Comparison of ENCODE assay signal across 25 cellular contexts in genomic region chr16:15484662-15485061, GRCh38. TPM values are rescaled to one million over a fixed set of nuclear protein-coding genes. Genes with fewer than 3 reads are reported as not detected.
A peak's percentile ranks its signal among the peaks of the same experiment; 100 is the strongest.
DNase-seq lines count a peak whose midpoint lies in the region; TF ChIP-seq lines count a peak whose summit lies in the region.
"Had no signal": no experiment of that assay in that cellular context is flagged by ENCODE, and none has a peak within 500 bp of the region (broad histone marks: within the 10 kb centered on the region; RNA-seq: fewer than 3 reads in every experiment).

No MANE protein-coding gene starts in this region.

- H3K9me3 Mint-ChIP-seq in activated naive CD4-positive, alpha-beta T cell treated with anti-CD3 and anti-CD28 coated beads, Interleukin-2, amount 10 ng/mL, durations not matched to agents 7 days and 5 days = no peaks in the 10 kb centered on the region
- no peaks in the 10 kb centered on the region for H3K9me3 Mint-ChIP-seq in osteocyte (ENCODE audit: unreplicated experiment)
- H3K9me3 Mint-ChIP-seq: HFFc6; naive thymus-derived CD8-positive, alpha-beta T cell; T-helper 1 cell treated with Interleukin-12 subunit alpha and Interleukin-12 subunit beta and Interleukin-4 antibody, amounts not matched to agents 30 μg/mL and 1 μg/mL, for 36 hours had no signal

- H3K27me3 ChIP-seq in GM23248 (replicated peaks; ENCODE audit: insufficient read depth) = no peaks in the 10 kb centered on the region
- no peaks in the 10 kb centered on the region for H3K27me3 ChIP-seq in fibroblast of lung (ENCODE audit: control insufficient read depth, insufficient read depth, low read length)
- H3K27me3 ChIP-seq: SJSA1 had no signal

- no peak for TF ChIP-seq CTCF in AG10803 (conservative IDR thresholded peaks at IDR 0.05; ENCODE audit: low read length)
- no peak for TF ChIP-seq CTCF in fibroblast of lung (conservative IDR thresholded peaks at IDR 0.05 in 1 of 2, IDR thresholded peaks at IDR 0.05 in 1 of 2; ENCODE audit: low read depth in 1 of 2, low read length in 2 of 2)
- TF ChIP-seq CTCF in osteocyte (IDR thresholded peaks at IDR 0.05) = no peak

- H2AFZ ChIP-seq in GM23248 (no peak overlapping the region), fibroblast of lung (ENCODE audit: low read length) (no peak overlapping the region)

- peaks cover 29% of the 10 kb centered on the region for H3F3A ChIP-seq in GM23248 (ENCODE audit: insufficient read depth)

- WGBS in GM23248 (ENCODE audit: low coverage in 1 of 2, low lambda C conversion rate in 2 of 2, missing lambda C conversion rate in 2 of 2), 2 experiments = 68 to 71% methylated on average over 5 of the region's 5 CpGs

- H3K9me3 ChIP-seq in GM23248 (ENCODE audit: low read depth) = no peaks in the 10 kb centered on the region
- H3K9me3 ChIP-seq in fibroblast of lung (ENCODE audit: control insufficient read depth, insufficient read depth, low read depth, low read length) = no peaks in the 10 kb centered on the region
- H3K9me3 ChIP-seq: SJSA1, thoracic aorta had no signal

- CTCF ChIA-PET in activated naive CD4-positive, alpha-beta T cell treated with anti-CD3 and anti-CD28 coated beads, Interleukin-2, amount 10 ng/mL, durations not matched to agents 7 days and 5 days (lab: Charles Lee) = no interaction called here

- H3K36me3 Mint-ChIP-seq in activated naive CD4-positive, alpha-beta T cell treated with anti-CD3 and anti-CD28 coated beads, Interleukin-2, amount 10 ng/mL, durations not matched to agents 7 days and 5 days = no peaks in the 10 kb centered on the region
- no peaks in the 10 kb centered on the region for H3K36me3 Mint-ChIP-seq in osteocyte (ENCODE audit: unreplicated experiment)
- H3K36me3 Mint-ChIP-seq: naive thymus-derived CD8-positive, alpha-beta T cell had no signal

- no peak overlapping the region for H3K4me3 Mint-ChIP-seq in activated naive CD4-positive, alpha-beta T cell treated with anti-CD3 and anti-CD28 coated beads, Interleukin-2, amount 10 ng/mL, durations not matched to agents 7 days and 5 days
- H3K4me3 Mint-ChIP-seq in osteocyte (ENCODE audit: unreplicated experiment) = no peak overlapping the region
- H3K4me3 Mint-ChIP-seq: activated T-cell treated with anti-CD3 and anti-CD28 coated beads, Interleukin-2, amount 50 U/mL, for 4 hours; HFFc6; naive thymus-derived CD8-positive, alpha-beta T cell; T-helper 1 cell treated with Interleukin-12 subunit alpha and Interleukin-12 subunit beta and Interleukin-4 antibody, amounts not matched to agents 30 μg/mL and 1 μg/mL, for 36 hours had no signal

- H3K27ac Mint-ChIP-seq in activated naive CD4-positive, alpha-beta T cell treated with anti-CD3 and anti-CD28 coated beads, Interleukin-2, amount 10 ng/mL, durations not matched to agents 7 days and 5 days = no peak overlapping the region
- no peak overlapping the region for H3K27ac Mint-ChIP-seq in osteocyte (ENCODE audit: unreplicated experiment)
- H3K27ac Mint-ChIP-seq: HFFc6; naive thymus-derived CD8-positive, alpha-beta T cell; T-helper 1 cell treated with Interleukin-12 subunit alpha and Interleukin-12 subunit beta and Interleukin-4 antibody, amounts not matched to agents 30 μg/mL and 1 μg/mL, for 36 hours had no signal

- H3K36me3 ChIP-seq in GM23248 (ENCODE audit: low read depth) (no peaks in the 10 kb centered on the region), fibroblast of lung (ENCODE audit: control insufficient read depth, insufficient read depth, low read length) (no peaks in the 10 kb centered on the region)
- H3K36me3 ChIP-seq: SJSA1, thoracic aorta had no signal

- DNase-seq in AG10803 (ENCODE audit: low read depth) (peak; percentile 60), GM23248 (peak; percentile 33), RPMI7951 (ENCODE audit: low read depth) (peak; percentile 75), fibroblast of lung (ENCODE audit: low read depth in 2 of 2) (peak; percentile 69 to 70), osteocyte (ENCODE audit: extremely low spot score, unreplicated experiment) (no peak), posterior cingulate gyrus (no peak), G401 (ENCODE audit: low spot score) (no peak)
- DNase-seq in activated naive CD4-positive, alpha-beta T cell treated with anti-CD3 and anti-CD28 coated beads, Interleukin-2, amount 10 ng/mL, durations not matched to agents 7 days and 5 days = no peak
- DNase-seq: ACHN; activated CD4-positive, alpha-beta T cell treated with anti-CD3 and anti-CD28 coated beads for 4 hours; activated naive CD4-positive, alpha-beta T cell; activated T-cell treated with anti-CD3 and anti-CD28 coated beads, Interleukin-2, amount 50 U/mL, for 4 hours; amygdala; C1 segment of cervical spinal cord; HFFc6; KBM-7; midbrain; naive thymus-derived CD8-positive, alpha-beta T cell; NCI-H146; NCI-H510A treated with DMSO at 0.1 percent for 48 hours; right cardiac atrium; stimulated activated naive CD4-positive, alpha-beta T cell treated with Interleukin-2 at 50 U/mL for 16 hours had no signal

- intact Hi-C loops in posterior cingulate gyrus (cut with DNase I) = no loop called here

- H3K79me2 ChIP-seq in GM23248 (ENCODE audit: insufficient read depth) (peaks cover 86% of the 10 kb centered on the region), fibroblast of lung (ENCODE audit: control insufficient read depth, insufficient read depth, low read length) (no peaks in the 10 kb centered on the region)

- in situ Hi-C loops in GM23248 (cut with MboI) = no loop called here
- in situ Hi-C loops in G401 (cut with HindIII; ENCODE audit: low sequenced_read_pairs) = no loop called here

- no peak overlapping the region for H3K4me3 ChIP-seq in AG10803 (ENCODE audit: low read length)
- no peak overlapping the region for H3K4me3 ChIP-seq in GM23248
- H3K4me3 ChIP-seq in fibroblast of lung (replicated peaks in 1 of 4; ENCODE audit: control extremely low read depth in 1 of 4, insufficient read depth in 1 of 4, low read depth in 3 of 4, low read length in 4 of 4) = no peak overlapping the region
- H3K4me3 ChIP-seq: SJSA1, thoracic aorta had no signal

- H3K27ac ChIP-seq in GM23248 (no peak overlapping the region), fibroblast of lung (ENCODE audit: insufficient read depth, low read length) (no peak overlapping the region)
- H3K27ac ChIP-seq: SJSA1, thoracic aorta had no signal

- H3K4me1 ChIP-seq in GM23248 (ENCODE audit: insufficient read depth) (peaks cover 26% of the 10 kb centered on the region), fibroblast of lung (ENCODE audit: control insufficient read depth, extremely low read depth, insufficient read depth, low read length) (peaks cover 9% of the 10 kb centered on the region)

- no peaks in the 10 kb centered on the region for H3K9me2 ChIP-seq in GM23248 (ENCODE audit: insufficient read depth)

- H3K9ac ChIP-seq in GM23248 (no peak overlapping the region), fibroblast of lung (ENCODE audit: insufficient read depth, low read length) (no peak overlapping the region)

- H3K4me2 ChIP-seq in GM23248 (ENCODE audit: unreplicated experiment) = no peak overlapping the region
- H3K4me2 ChIP-seq in fibroblast of lung (ENCODE audit: extremely low read depth, insufficient read depth, low read length) = no peak overlapping the region

- no peaks in the 10 kb centered on the region for H3K27me3 Mint-ChIP-seq in activated naive CD4-positive, alpha-beta T cell treated with anti-CD3 and anti-CD28 coated beads, Interleukin-2, amount 10 ng/mL, durations not matched to agents 7 days and 5 days
- no peaks in the 10 kb centered on the region for H3K27me3 Mint-ChIP-seq in osteocyte (ENCODE audit: unreplicated experiment)
- H3K27me3 Mint-ChIP-seq: naive thymus-derived CD8-positive, alpha-beta T cell had no signal

- H4K20me1 ChIP-seq in GM23248 (ENCODE audit: insufficient read depth) (no peaks in the 10 kb centered on the region), fibroblast of lung (ENCODE audit: control insufficient read depth, extremely low read depth, insufficient read depth, low read length) (no peaks in the 10 kb centered on the region)

- H3K4me1 Mint-ChIP-seq in activated naive CD4-positive, alpha-beta T cell treated with anti-CD3 and anti-CD28 coated beads, Interleukin-2, amount 10 ng/mL, durations not matched to agents 7 days and 5 days = peaks cover 5% of the 10 kb centered on the region
- peaks cover 23% of the 10 kb centered on the region for H3K4me1 Mint-ChIP-seq in osteocyte (ENCODE audit: unreplicated experiment)

RNA-seq across cellular contexts. Expression of gene BMERB1, which starts 50.3 kb away (rescaled TPM):
- 62.3 and 94.1 TPM in 2 replicates for total RNA-seq in GM23248 (2014; rRNA removed; shearing (Covaris generic))
- polyA plus RNA-seq in GM23248 (2016; fragmentation: Nextera tagmentation; extraction: Ambion mirVana) (55.2 and 56.3 TPM in 2 replicates), fibroblast of lung (39.4 and 46.0 TPM in 2 replicates)
- 18.5 and 21.1 TPM in 2 replicates for total RNA-seq in RPMI7951 (2014; rRNA removed; shearing (Covaris generic))
- total RNA-seq in fibroblast of lung (32.6 and 39.1 TPM in 2 replicates), osteocyte (47.5 and 47.9 TPM in 2 replicates)
- 30.0 and 45.1 TPM in 2 replicates for polyA plus RNA-seq in fibroblast of lung (2012)
- 38.5 and 40.4 TPM in 2 replicates for polyA minus RNA-seq in fibroblast of lung (ENCODE audit: low replicate concordance)
- total RNA-seq in G401 (2014; rRNA removed; shearing (Covaris generic)) = 20.8 and 32.9 TPM in 2 replicates

Comparison
In these comparisons a context has a peak if more than half of its experiments do, and no peak if none do; other contexts are left out.
1. DNase-seq: peak in AG10803 (single experiment), GM23248 (single experiment), RPMI7951 (single experiment) and fibroblast of lung (2 of 2); none in activated naive CD4-positive, alpha-beta T cell treated with anti-CD3 and anti-CD28 coated beads, Interleukin-2, amount 10 ng/mL, durations not matched to agents 7 days and 5 days (single experiment), osteocyte (single experiment), posterior cingulate gyrus (0 of 10) and G401 (single experiment).